In genomic region chr3:72488736-72489030, GRCh38 we compare ENCODE assay signal across 13 cellular contexts. TPM values are rescaled to one million over a fixed set of nuclear protein-coding genes. Genes with fewer than 3 reads are reported as not detected.
DNase-seq lines count a peak whose midpoint lies in the region.
"Had no signal": no experiment of that assay in that cellular context is flagged by ENCODE, and none has a peak within 500 bp of the region (broad histone marks: within the 10 kb centered on the region; RNA-seq: fewer than 3 reads in every experiment).

No MANE protein-coding gene starts in this region.

- no peak overlapping the region for H3K4me3 ChIP-seq in ACC112 (ENCODE audit: low read depth, low read length)

- H3K27ac ChIP-seq in ACC112 (ENCODE audit: low read depth, low read length), result no peak overlapping the region
- H3K27ac ChIP-seq: parathyroid adenoma had no signal

- H3K9me3 Mint-ChIP-seq in activated T-helper 2 cell treated with anti-CD3 and anti-CD28 coated beads, Interferon-gamma antibody, Interleukin-2, Interleukin-4, amounts not matched to agents 10 μg/mL and 5 μg/mL and 100 μg/mL, durations not matched to agents 14 hours and 24 hours and 36 hours, result peaks cover 9% of the 10 kb centered on the region

- intact Hi-C loops in activated T-helper 2 cell treated with anti-CD3 and anti-CD28 coated beads, Interferon-gamma antibody, Interleukin-2, Interleukin-4, amounts not matched to agents 10 μg/mL and 5 μg/mL and 100 μg/mL, durations not matched to agents 14 hours and 24 hours and 36 hours (cut with micrococcal nuclease), result loop anchor here (10.0 kb wide), 2 partner anchors 266 to 614 kb away; no protein-coding TSS in a partner anchor

- peak; percentile 61 for DNase-seq in HK-2 (ENCODE audit: unreplicated experiment)
- DNase-seq in activated T-helper 2 cell treated with anti-CD3 and anti-CD28 coated beads, Interferon-gamma antibody, Interleukin-2, Interleukin-4, amounts not matched to agents 10 μg/mL and 5 μg/mL and 100 μg/mL, durations not matched to agents 14 hours and 24 hours and 36 hours (ENCODE audit: low spot score), result no peak
- DNase-seq in glomerular visceral epithelial cell (ENCODE audit: extremely low spot score), result peak; percentile 87
- no peak for DNase-seq in OCI-M1 (lab: John Stamatoyannopoulos, UW)
- no peak for DNase-seq in NCI-H345 treated with DMSO at 0.1 percent for 48 hours (lab: John Stamatoyannopoulos, UW; ENCODE audit: unreplicated experiment)
- DNase-seq in GDM1 (lab: John Stamatoyannopoulos, UW), result no peak
- no peak for DNase-seq in activated CD8-positive, alpha-beta memory T cell treated with anti-CD3 and anti-CD28 coated beads, Interleukin-2, amount 50 U/mL, for 4 hours
- DNase-seq: activated CD4-positive, alpha-beta T cell treated with anti-CD3 and anti-CD28 coated beads, Interleukin-2, amount 50 U/mL, for 1 hour; activated naive CD4-positive, alpha-beta T cell treated with anti-CD3 and anti-CD28 coated beads, Interleukin-2, amount 10 ng/mL, durations not matched to agents 7 days and 5 days; GOT3; T-helper 1 cell had no signal

- H3K4me3 Mint-ChIP-seq in activated T-helper 2 cell treated with anti-CD3 and anti-CD28 coated beads, Interferon-gamma antibody, Interleukin-2, Interleukin-4, amounts not matched to agents 10 μg/mL and 5 μg/mL and 100 μg/mL, durations not matched to agents 14 hours and 24 hours and 36 hours (ENCODE audit: low read depth), result no peak overlapping the region
- H3K4me3 Mint-ChIP-seq: activated naive CD4-positive, alpha-beta T cell treated with anti-CD3 and anti-CD28 coated beads, Interleukin-2, amount 10 ng/mL, durations not matched to agents 7 days and 5 days had no signal

- no peaks in the 10 kb centered on the region for H3K27me3 ChIP-seq in ACC112 (ENCODE audit: insufficient read depth, low read length)

- H3K4me1 ChIP-seq in ACC112 (ENCODE audit: control insufficient read depth, insufficient read depth, low read length, unreplicated experiment), result peaks cover 34% of the 10 kb centered on the region
- H3K4me1 ChIP-seq: parathyroid adenoma had no signal

- H3K4me1 Mint-ChIP-seq in activated T-helper 2 cell treated with anti-CD3 and anti-CD28 coated beads, Interferon-gamma antibody, Interleukin-2, Interleukin-4, amounts not matched to agents 10 μg/mL and 5 μg/mL and 100 μg/mL, durations not matched to agents 14 hours and 24 hours and 36 hours (ENCODE audit: low read depth), result peaks cover 49% of the 10 kb centered on the region
- H3K4me1 Mint-ChIP-seq: activated naive CD4-positive, alpha-beta T cell treated with anti-CD3 and anti-CD28 coated beads, Interleukin-2, amount 10 ng/mL, durations not matched to agents 7 days and 5 days had no signal

- H3K36me3 Mint-ChIP-seq in activated T-helper 2 cell treated with anti-CD3 and anti-CD28 coated beads, Interferon-gamma antibody, Interleukin-2, Interleukin-4, amounts not matched to agents 10 μg/mL and 5 μg/mL and 100 μg/mL, durations not matched to agents 14 hours and 24 hours and 36 hours (ENCODE audit: low read depth), result peaks cover 15% of the 10 kb centered on the region

- peak overlapping the region; percentile 3 for H2AFZ ChIP-seq in ACC112 (ENCODE audit: low read length, unreplicated experiment)

- H3K27me3 Mint-ChIP-seq in activated T-helper 2 cell treated with anti-CD3 and anti-CD28 coated beads, Interferon-gamma antibody, Interleukin-2, Interleukin-4, amounts not matched to agents 10 μg/mL and 5 μg/mL and 100 μg/mL, durations not matched to agents 14 hours and 24 hours and 36 hours (ENCODE audit: low read depth), result no peaks in the 10 kb centered on the region
- H3K27me3 Mint-ChIP-seq: activated naive CD4-positive, alpha-beta T cell treated with anti-CD3 and anti-CD28 coated beads, Interleukin-2, amount 10 ng/mL, durations not matched to agents 7 days and 5 days had no signal

- no peaks in the 10 kb centered on the region for H3K36me3 ChIP-seq in ACC112 (ENCODE audit: insufficient read depth, low read length)

- H3K79me2 ChIP-seq in ACC112 (ENCODE audit: control insufficient read depth, insufficient read depth, low read length, unreplicated experiment), result no peaks in the 10 kb centered on the region
- H3K79me2 ChIP-seq: parathyroid adenoma had no signal

- H3K27ac Mint-ChIP-seq in activated T-helper 2 cell treated with anti-CD3 and anti-CD28 coated beads, Interferon-gamma antibody, Interleukin-2, Interleukin-4, amounts not matched to agents 10 μg/mL and 5 μg/mL and 100 μg/mL, durations not matched to agents 14 hours and 24 hours and 36 hours, result peak overlapping the region; percentile 74
- H3K27ac Mint-ChIP-seq: activated naive CD4-positive, alpha-beta T cell treated with anti-CD3 and anti-CD28 coated beads, Interleukin-2, amount 10 ng/mL, durations not matched to agents 7 days and 5 days had no signal

RNA-seq across cellular contexts. Expression of gene RYBP, which starts 42.3 kb away (rescaled TPM):
- 78.1 and 78.3 TPM in 2 replicates for total RNA-seq in activated T-helper 2 cell treated with anti-CD3 and anti-CD28 coated beads, Interferon-gamma antibody, Interleukin-2, Interleukin-4, amounts not matched to agents 10 μg/mL and 5 μg/mL and 100 μg/mL, durations not matched to agents 14 hours and 24 hours and 36 hours

Comparison
In these comparisons a context has a peak if more than half of its experiments do, and no peak if none do; other contexts are left out.
1. DNase-seq: peak in HK-2 (single experiment) and glomerular visceral epithelial cell (single experiment); none in activated T-helper 2 cell treated with anti-CD3 and anti-CD28 coated beads, Interferon-gamma antibody, Interleukin-2, Interleukin-4, amounts not matched to agents 10 μg/mL and 5 μg/mL and 100 μg/mL, durations not matched to agents 14 hours and 24 hours and 36 hours (single experiment), OCI-M1 (single experiment), NCI-H345 treated with DMSO at 0.1 percent for 48 hours (single experiment), GDM1 (single experiment) and activated CD8-positive, alpha-beta memory T cell treated with anti-CD3 and anti-CD28 coated beads, Interleukin-2, amount 50 U/mL, for 4 hours (single experiment).